In genomic region chr1:40057310-40058030, GRCh38 we compare ENCODE assay signal across 7 cellular contexts. TPM values are rescaled to one million over a fixed set of nuclear protein-coding genes. Genes with fewer than 3 reads are reported as not detected.
DNase-seq lines count a peak whose midpoint lies in the region; ATAC-seq, FAIRE-seq and TF ChIP-seq lines count a peak whose summit lies in the region.

No MANE protein-coding gene starts in this region.

- DNase-seq in H54 (ENCODE audit: insufficient read length, low spot score): no peak
- peak; percentile 92 for DNase-seq in SK-MEL-5 (ENCODE audit: low read depth, low spot score)
- DNase-seq in endothelial cell (ENCODE audit: low spot score): no peak
- no peak for DNase-seq in stimulated activated effector memory CD8-positive, alpha-beta T cell treated with anti-CD3 and anti-CD28 coated beads, Interleukin-12 subunit alpha, Interleukin-12 subunit beta, amount 100 ng/mL, for 72 hours (ENCODE audit: low spot score in 2 of 2)
- no peak for DNase-seq in D341Med (ENCODE audit: low spot score)
- DNase-seq in NCI-H69 (lab: John Stamatoyannopoulos, UW): no peak

- no peak overlapping the region for H3K4me3 Mint-ChIP-seq in endothelial cell (ENCODE audit: unreplicated experiment)
- H3K4me3 Mint-ChIP-seq in stimulated activated effector memory CD8-positive, alpha-beta T cell treated with anti-CD3 and anti-CD28 coated beads, Interleukin-12 subunit alpha, Interleukin-12 subunit beta, amount 100 ng/mL, for 72 hours: no peak overlapping the region

- no peak for TF ChIP-seq POLR2A in H54 (IDR thresholded peaks at IDR 0.05; ENCODE audit: low read depth, low read length)

- peaks cover 3% of the 10 kb centered on the region for H3K27me3 Mint-ChIP-seq in endothelial cell (ENCODE audit: unreplicated experiment)

- in situ Hi-C loops in SK-MEL-5 (cut with HindIII; ENCODE audit: low pct_unique_long_range_greater_than_20kb, low sequenced_read_pairs): no loop called here

- peak overlapping the region; percentile 90 for H3K27ac Mint-ChIP-seq in endothelial cell (ENCODE audit: unreplicated experiment)
- H3K27ac Mint-ChIP-seq in stimulated activated effector memory CD8-positive, alpha-beta T cell treated with anti-CD3 and anti-CD28 coated beads, Interleukin-12 subunit alpha, Interleukin-12 subunit beta, amount 100 ng/mL, for 72 hours: peak overlapping the region; percentile 61

- peaks cover 15% of the 10 kb centered on the region for H3K36me3 Mint-ChIP-seq in endothelial cell (ENCODE audit: low read depth, unreplicated experiment)
- H3K36me3 Mint-ChIP-seq in stimulated activated effector memory CD8-positive, alpha-beta T cell treated with anti-CD3 and anti-CD28 coated beads, Interleukin-12 subunit alpha, Interleukin-12 subunit beta, amount 100 ng/mL, for 72 hours: peaks cover 90% of the 10 kb centered on the region

- no peaks in the 10 kb centered on the region for H3K9me3 Mint-ChIP-seq in endothelial cell (ENCODE audit: unreplicated experiment)
- H3K9me3 Mint-ChIP-seq in stimulated activated effector memory CD8-positive, alpha-beta T cell treated with anti-CD3 and anti-CD28 coated beads, Interleukin-12 subunit alpha, Interleukin-12 subunit beta, amount 100 ng/mL, for 72 hours: no peaks in the 10 kb centered on the region

- no peak for ATAC-seq in stimulated activated effector memory CD8-positive, alpha-beta T cell treated with anti-CD3 and anti-CD28 coated beads, Interleukin-12 subunit alpha, Interleukin-12 subunit beta, amount 100 ng/mL, for 72 hours
- no peak for ATAC-seq in GM18868 (IDR thresholded peaks at IDR 0.05; ENCODE audit: unreplicated experiment)

- peaks cover 69% of the 10 kb centered on the region for H3K4me1 Mint-ChIP-seq in endothelial cell (ENCODE audit: unreplicated experiment)
- peaks cover 93% of the 10 kb centered on the region for H3K4me1 Mint-ChIP-seq in stimulated activated effector memory CD8-positive, alpha-beta T cell treated with anti-CD3 and anti-CD28 coated beads, Interleukin-12 subunit alpha, Interleukin-12 subunit beta, amount 100 ng/mL, for 72 hours

- TF ChIP-seq CTCF in endothelial cell (IDR thresholded peaks at IDR 0.05; ENCODE audit: unreplicated experiment): no peak

- FAIRE-seq in H54 (lab: Jason Lieb, UNC): peak; percentile 62

RNA-seq across cellular contexts. Expression of gene CAP1, which starts 16.9 kb away (rescaled TPM):
- total RNA-seq in SK-MEL-5 (2014; rRNA removed; shearing (Covaris generic)): 307 and 314 TPM in 2 replicates
- 257 and 307 TPM in 2 replicates for polyA plus RNA-seq in SK-MEL-5 (2015; cell fraction: cytosol; rRNA removed)
- 115 and 151 TPM in 2 replicates for polyA plus RNA-seq in SK-MEL-5 (2015; cell fraction: nucleus; rRNA removed)
- 378 TPM for total RNA-seq in endothelial cell (ENCODE audit: unreplicated experiment)

RNA-seq across cellular contexts. Expression of gene PPT1, which starts 39.6 kb away (rescaled TPM):
- 110 and 126 TPM in 2 replicates for total RNA-seq in SK-MEL-5 (2014; rRNA removed; shearing (Covaris generic))
- polyA plus RNA-seq in SK-MEL-5 (2015; cell fraction: cytosol; rRNA removed): 152 and 162 TPM in 2 replicates
- 44.2 and 48.9 TPM in 2 replicates for polyA plus RNA-seq in SK-MEL-5 (2015; cell fraction: nucleus; rRNA removed)
- 52.7 TPM for total RNA-seq in endothelial cell (ENCODE audit: unreplicated experiment)
